ENCODE assay signal across 2 cellular contexts in the genomic region with DNA sequence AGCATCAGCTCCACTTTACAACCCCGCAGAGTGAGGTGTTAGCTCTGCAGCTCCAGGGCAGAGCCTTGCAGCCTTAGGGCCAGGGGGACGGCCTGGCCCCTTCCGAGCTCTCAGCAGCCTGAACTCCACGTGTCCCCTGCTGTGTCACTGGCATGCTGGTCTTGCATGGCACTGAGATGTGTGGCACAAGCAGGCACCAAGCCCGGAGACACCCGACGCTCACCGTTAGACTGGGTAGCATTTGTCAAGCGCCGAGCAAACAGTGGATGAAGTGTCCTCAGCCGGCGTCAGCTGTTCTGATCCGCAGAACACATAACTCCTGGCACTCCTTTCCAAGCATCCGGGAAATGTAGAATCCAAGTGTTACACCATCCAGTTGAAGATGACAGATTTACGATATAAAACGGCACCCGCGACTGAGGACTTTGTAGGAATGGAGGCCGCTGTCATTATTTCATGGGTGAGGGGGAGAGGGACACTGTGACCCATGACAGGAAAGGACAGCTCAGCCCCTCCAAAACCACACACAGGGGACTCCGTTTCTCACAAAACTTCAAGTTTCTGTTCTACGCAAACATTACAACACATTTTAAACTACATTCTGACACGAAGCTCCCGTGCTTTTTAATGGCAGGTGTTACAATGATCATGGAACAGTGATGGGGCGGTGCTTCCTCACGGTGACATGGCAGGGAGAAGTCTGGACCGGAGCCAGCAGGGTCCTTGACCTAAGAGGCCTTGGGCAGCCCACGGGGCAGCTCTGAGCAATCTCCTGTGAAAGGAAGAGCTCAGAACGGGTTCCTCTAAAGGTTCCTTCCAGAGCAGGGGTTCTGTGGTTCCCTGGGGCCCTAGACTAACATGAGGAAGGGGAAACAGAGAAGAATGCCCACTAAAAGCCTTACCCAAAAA.
A peak's percentile ranks its signal among the peaks of the same experiment; 100 is the strongest.
TF ChIP-seq lines count a peak whose summit lies in the region.

No MANE protein-coding gene starts in this region.

TF ChIP-seq in IMR-90, 13 proteins besides CTCF, POLR2A, EP300 and RAD21 (continued from another document):
- TF ChIP-seq, protein P1, sequence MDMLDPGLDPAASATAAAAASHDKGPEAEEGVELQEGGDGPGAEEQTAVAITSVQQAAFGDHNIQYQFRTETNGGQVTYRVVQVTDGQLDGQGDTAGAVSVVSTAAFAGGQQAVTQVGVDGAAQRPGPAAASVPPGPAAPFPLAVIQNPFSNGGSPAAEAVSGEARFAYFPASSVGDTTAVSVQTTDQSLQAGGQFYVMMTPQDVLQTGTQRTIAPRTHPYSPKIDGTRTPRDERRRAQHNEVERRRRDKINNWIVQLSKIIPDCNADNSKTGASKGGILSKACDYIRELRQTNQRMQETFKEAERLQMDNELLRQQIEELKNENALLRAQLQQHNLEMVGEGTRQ (IDR thresholded peaks at IDR 0.05; ENCODE audit: low read depth, low read length): no peak
- TF ChIP-seq FOS (IDR thresholded peaks at IDR 0.05; ENCODE audit: low read depth, low read length) (no peak), MXI1 (IDR thresholded peaks at IDR 0.05; ENCODE audit: borderline replicate concordance, low read depth, low read length) (no peak), BHLHE40 (IDR thresholded peaks at IDR 0.05; ENCODE audit: low read depth, low read length) (no peak), MAZ (IDR thresholded peaks at IDR 0.05; ENCODE audit: borderline replicate concordance, low read depth, low read length) (no peak), RCOR1 (IDR thresholded peaks at IDR 0.05; ENCODE audit: insufficient replicate concordance, low read length) (no peak), MAFK (IDR thresholded peaks at IDR 0.05; ENCODE audit: low read depth, low read length) (no peak), RFX5 (IDR thresholded peaks at IDR 0.05; ENCODE audit: low read depth, low read length) (no peak)
- TF ChIP-seq, protein P2, sequence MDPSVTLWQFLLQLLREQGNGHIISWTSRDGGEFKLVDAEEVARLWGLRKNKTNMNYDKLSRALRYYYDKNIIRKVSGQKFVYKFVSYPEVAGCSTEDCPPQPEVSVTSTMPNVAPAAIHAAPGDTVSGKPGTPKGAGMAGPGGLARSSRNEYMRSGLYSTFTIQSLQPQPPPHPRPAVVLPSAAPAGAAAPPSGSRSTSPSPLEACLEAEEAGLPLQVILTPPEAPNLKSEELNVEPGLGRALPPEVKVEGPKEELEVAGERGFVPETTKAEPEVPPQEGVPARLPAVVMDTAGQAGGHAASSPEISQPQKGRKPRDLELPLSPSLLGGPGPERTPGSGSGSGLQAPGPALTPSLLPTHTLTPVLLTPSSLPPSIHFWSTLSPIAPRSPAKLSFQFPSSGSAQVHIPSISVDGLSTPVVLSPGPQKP (IDR thresholded peaks at IDR 0.05; ENCODE audit: borderline replicate concordance, low read depth, low read length): no peak
TF ChIP-seq in IMR-90: peak in this region for 0.

TF ChIP-seq in K562, 482 proteins besides CTCF, POLR2A, EP300 and RAD21 (continued from another document):
- TF ChIP-seq ZNF696 (CRISPR knock-in tag; conservative IDR thresholded peaks at IDR 0.05): no peak
- TF ChIP-seq NFIC (IDR thresholded peaks at IDR 0.05): peak; percentile 71
- no peak for TF ChIP-seq ZNF165 (CRISPR knock-in tag; IDR thresholded peaks at IDR 0.05; ENCODE audit: borderline replicate concordance)
- no peak for TF ChIP-seq MCM7 (IDR thresholded peaks at IDR 0.05)
